In genomic region chr1:32770741-32771548, GRCh38 we compare ENCODE assay signal across 1 cellular context.
TF ChIP-seq lines count a peak whose summit lies in the region.

No MANE protein-coding gene starts in this region.

TF ChIP-seq in HepG2, 621 proteins besides CTCF, POLR2A, EP300 and RAD21:
- no peak for TF ChIP-seq ZNF772 (CRISPR knock-in tag; IDR thresholded peaks at IDR 0.05)
- no peak for TF ChIP-seq ETV6 (CRISPR knock-in tag; conservative IDR thresholded peaks at IDR 0.05)
- TF ChIP-seq JUNB (CRISPR knock-in tag; IDR thresholded peaks at IDR 0.05; ENCODE audit: borderline replicate concordance), result no peak
- TF ChIP-seq PREB (CRISPR knock-in tag; IDR thresholded peaks at IDR 0.05), result no peak
- TF ChIP-seq ZBTB14 (CRISPR knock-in tag; IDR thresholded peaks at IDR 0.05), result no peak
- TF ChIP-seq ATAD3A (CRISPR knock-in tag; IDR thresholded peaks at IDR 0.05), result no peak
- no peak for TF ChIP-seq NRL (CRISPR knock-in tag; IDR thresholded peaks at IDR 0.05; ENCODE audit: borderline replicate concordance)
- TF ChIP-seq NONO (IDR thresholded peaks at IDR 0.05), result no peak
- TF ChIP-seq NONO (CRISPR knock-in tag; conservative IDR thresholded peaks at IDR 0.05), result no peak
- TF ChIP-seq NFATC3 (CRISPR knock-in tag; IDR thresholded peaks at IDR 0.05), result no peak
- no peak for TF ChIP-seq ZNF598 (CRISPR knock-in tag; IDR thresholded peaks at IDR 0.05; ENCODE audit: borderline replicate concordance)
- no peak for TF ChIP-seq ZFP36L2 (CRISPR knock-in tag; IDR thresholded peaks at IDR 0.05)
- no peak for TF ChIP-seq ZNF644 (CRISPR knock-in tag; IDR thresholded peaks at IDR 0.05; ENCODE audit: low read depth)
TF ChIP-seq in HepG2: peak in this region for 0.
